In the genomic region with DNA sequence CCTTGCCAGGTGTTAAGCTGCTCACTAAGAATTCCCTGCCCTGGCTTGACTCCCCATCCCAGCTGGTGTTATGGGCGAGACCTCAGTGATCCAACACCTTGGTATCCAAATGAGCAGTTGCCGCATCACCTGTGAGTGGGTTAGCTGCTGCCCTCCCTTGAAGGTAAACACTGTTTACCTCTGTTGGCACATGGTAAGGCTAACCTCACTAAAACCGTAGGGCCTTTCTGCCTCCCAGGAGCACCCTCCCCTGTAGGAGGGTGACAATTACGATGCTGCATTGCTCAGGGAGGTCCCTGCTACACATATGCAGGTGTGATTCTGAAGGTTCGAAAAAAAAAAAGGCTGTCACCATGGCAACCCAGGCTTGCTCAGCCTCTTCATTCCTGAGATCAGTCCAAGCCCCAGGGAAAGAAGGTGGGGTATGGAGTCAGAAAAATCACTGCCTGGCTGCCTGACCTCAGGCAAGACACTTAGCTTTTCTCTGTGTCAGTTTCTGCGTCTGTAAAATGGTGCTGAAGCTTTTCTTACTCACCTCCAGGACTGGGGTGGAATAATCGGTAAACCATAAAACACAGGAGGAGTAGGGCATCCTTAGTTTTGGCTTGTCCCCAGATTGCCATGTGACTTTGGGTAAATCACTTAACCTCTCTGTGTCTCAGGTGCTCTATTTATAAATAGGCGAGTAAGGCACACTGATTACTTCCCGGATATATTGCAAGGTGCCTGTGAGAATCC, we compare ENCODE assay signal across 1 cellular context.
TF ChIP-seq lines count a peak whose summit lies in the region.

No MANE protein-coding gene starts in this region.

TF ChIP-seq in HepG2, 621 proteins besides CTCF, POLR2A, EP300 and RAD21:
- TF ChIP-seq RFX1 (IDR thresholded peaks at IDR 0.05) (peak; percentile 36; the same call in 1 of the 2 replicates), MTF2 (CRISPR knock-in tag; IDR thresholded peaks at IDR 0.05; ENCODE audit: borderline replicate concordance) (no peak)
TF ChIP-seq in HepG2: peak in this region for 1.
